In the genomic region with DNA sequence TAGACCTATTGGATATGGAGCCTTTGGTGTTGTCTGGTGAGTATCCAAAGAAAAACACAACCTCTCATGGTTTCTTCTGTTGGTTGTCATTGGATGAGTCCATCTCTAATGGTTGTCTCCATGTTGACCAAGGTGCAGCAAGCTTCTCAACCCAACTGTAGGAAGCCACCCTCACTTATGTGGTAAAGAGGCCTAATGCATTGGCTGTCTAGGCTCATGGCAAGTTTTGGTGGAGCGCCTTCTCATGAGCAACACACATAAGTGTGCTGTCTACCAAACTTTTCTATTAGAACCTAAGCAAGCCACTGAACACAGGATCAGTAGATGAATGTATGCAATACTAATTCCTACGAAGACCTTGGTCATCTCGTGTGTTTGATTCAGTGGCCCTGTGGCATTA, we compare ENCODE assay signal across 1 cellular context.
TF ChIP-seq lines count a peak whose summit lies in the region.

No MANE protein-coding gene starts in this region.

TF ChIP-seq in A549, 52 proteins besides CTCF, POLR2A, EP300 and RAD21 (continued from another document):
- no peak for TF ChIP-seq EHMT2 (IDR thresholded peaks at IDR 0.05; ENCODE audit: low read depth)
- TF ChIP-seq MAZ (IDR thresholded peaks at IDR 0.05; ENCODE audit: borderline replicate concordance, low read depth, low read length) = no peak
- TF ChIP-seq, protein P1, sequence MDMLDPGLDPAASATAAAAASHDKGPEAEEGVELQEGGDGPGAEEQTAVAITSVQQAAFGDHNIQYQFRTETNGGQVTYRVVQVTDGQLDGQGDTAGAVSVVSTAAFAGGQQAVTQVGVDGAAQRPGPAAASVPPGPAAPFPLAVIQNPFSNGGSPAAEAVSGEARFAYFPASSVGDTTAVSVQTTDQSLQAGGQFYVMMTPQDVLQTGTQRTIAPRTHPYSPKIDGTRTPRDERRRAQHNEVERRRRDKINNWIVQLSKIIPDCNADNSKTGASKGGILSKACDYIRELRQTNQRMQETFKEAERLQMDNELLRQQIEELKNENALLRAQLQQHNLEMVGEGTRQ (IDR thresholded peaks at IDR 0.05) = no peak
- no peak for TF ChIP-seq CHD2 (IDR thresholded peaks at IDR 0.05; ENCODE audit: low read length, partially characterized antibody)
- no peak for TF ChIP-seq SREBF2 (IDR thresholded peaks at IDR 0.05)
- no peak for TF ChIP-seq SMC3 (IDR thresholded peaks at IDR 0.05)
- TF ChIP-seq FOSL2 (IDR thresholded peaks at IDR 0.05) = no peak
- no peak for TF ChIP-seq FOSL2 (CRISPR knock-in tag; IDR thresholded peaks at IDR 0.05)
- TF ChIP-seq, protein P2, sequence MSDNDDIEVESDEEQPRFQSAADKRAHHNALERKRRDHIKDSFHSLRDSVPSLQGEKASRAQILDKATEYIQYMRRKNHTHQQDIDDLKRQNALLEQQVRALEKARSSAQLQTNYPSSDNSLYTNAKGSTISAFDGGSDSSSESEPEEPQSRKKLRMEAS (IDR thresholded peaks at IDR 0.05) = no peak
- TF ChIP-seq PHF8 (IDR thresholded peaks at IDR 0.05; ENCODE audit: borderline replicate concordance, low read depth) = no peak
